Comparison of ENCODE assay signal across 21 cellular contexts in genomic region chr7:77404635-77405034, GRCh38.
"Had no signal": no experiment of that assay in that cellular context is flagged by ENCODE, and none has a peak within 500 bp of the region (broad histone marks: within the 10 kb centered on the region; RNA-seq: fewer than 3 reads in every experiment).

No MANE protein-coding gene starts in this region.

- H3K4me1 ChIP-seq: prostate gland had no signal

- H3K4me3 ChIP-seq: gastroesophageal sphincter, lung, prostate gland, tibial artery had no signal

- H3K27me3 ChIP-seq: gastroesophageal sphincter, tibial artery had no signal

- H3K9me3 ChIP-seq: gastroesophageal sphincter, prostate gland, tibial artery had no signal

- ATAC-seq: gastroesophageal sphincter; left colon; naive thymus-derived CD4-positive, alpha-beta T cell; stimulated activated naive CD8-positive, alpha-beta T cell treated with anti-CD3 and anti-CD28 coated beads, Interleukin-15, Interleukin-2, amounts not matched to agents 100 U/mL and 50 U/mL, for 24 hours had no signal

- DNase-seq: activated CD8-positive, alpha-beta memory T cell treated with anti-CD3 and anti-CD28 coated beads, Interleukin-2, amount 50 U/mL, for 48 hours; activated naive CD4-positive, alpha-beta T cell treated with anti-CD3 and anti-CD28 coated beads for 36 hours; activated naive CD8-positive, alpha-beta T cell treated with anti-CD3 and anti-CD28 coated beads, Interleukin-2, amount 10 ng/mL, durations not matched to agents 7 days and 5 days; activated T-cell treated with anti-CD3 and anti-CD28 coated beads, Interleukin-2, amount 50 U/mL, for 48 hours; amygdala; cerebellar nuclear complex; head of caudate nucleus; hypothalamus; islet precursor cell; left colon; naive thymus-derived CD4-positive, alpha-beta T cell; stimulated activated CD4-positive, alpha-beta T cell treated with anti-CD3 and anti-CD28 coated beads, Interleukin-4, amount 100 ng/mL, for 24 hours; stimulated activated naive CD8-positive, alpha-beta T cell treated with anti-CD3 and anti-CD28 coated beads, Interleukin-15, Interleukin-2, amounts not matched to agents 100 U/mL and 50 U/mL, for 24 hours; T-helper 1 cell; tibial artery had no signal

- H3K27ac ChIP-seq: epithelial cell of prostate, gastroesophageal sphincter, prostate gland, tibial artery had no signal

- FAIRE-seq: bronchial epithelial cell, TTC549 had no signal

- H3K36me3 ChIP-seq: gastroesophageal sphincter, prostate gland, tibial artery had no signal
